Comparison of ENCODE assay signal across 1 cellular context in genomic region chr19:48113190-48113917, GRCh38.
TF ChIP-seq lines count a peak whose summit lies in the region.

No MANE protein-coding gene starts in this region.

TF ChIP-seq in H1, 55 proteins besides CTCF, POLR2A, EP300 and RAD21:
- no peak for TF ChIP-seq RXRA (IDR thresholded peaks at IDR 0.05; ENCODE audit: insufficient read depth, low read depth, low read length)
- no peak for TF ChIP-seq CEBPB (IDR thresholded peaks at IDR 0.05; ENCODE audit: low read depth, low read length)
- TF ChIP-seq CBX5 (IDR thresholded peaks at IDR 0.05; ENCODE audit: low read depth, low read length) = no peak
- TF ChIP-seq CHD2 (IDR thresholded peaks at IDR 0.05; ENCODE audit: low read length) = no peak
- TF ChIP-seq SUZ12 (IDR thresholded peaks at IDR 0.05; ENCODE audit: low read length) = no peak
- no peak for TF ChIP-seq TBP (IDR thresholded peaks at IDR 0.05; ENCODE audit: low read depth, low read length)
- TF ChIP-seq EZH2 (IDR thresholded peaks at IDR 0.05; ENCODE audit: low read depth, low read length, severe bottlenecking) = no peak
- TF ChIP-seq JUN (IDR thresholded peaks at IDR 0.05; ENCODE audit: low read depth, low read length) = no peak
- no peak for TF ChIP-seq SRF (IDR thresholded peaks at IDR 0.05; ENCODE audit: low read depth, low read length)
- TF ChIP-seq NRF1 (IDR thresholded peaks at IDR 0.05; ENCODE audit: low read depth, low read length) = no peak
- TF ChIP-seq, protein P1, sequence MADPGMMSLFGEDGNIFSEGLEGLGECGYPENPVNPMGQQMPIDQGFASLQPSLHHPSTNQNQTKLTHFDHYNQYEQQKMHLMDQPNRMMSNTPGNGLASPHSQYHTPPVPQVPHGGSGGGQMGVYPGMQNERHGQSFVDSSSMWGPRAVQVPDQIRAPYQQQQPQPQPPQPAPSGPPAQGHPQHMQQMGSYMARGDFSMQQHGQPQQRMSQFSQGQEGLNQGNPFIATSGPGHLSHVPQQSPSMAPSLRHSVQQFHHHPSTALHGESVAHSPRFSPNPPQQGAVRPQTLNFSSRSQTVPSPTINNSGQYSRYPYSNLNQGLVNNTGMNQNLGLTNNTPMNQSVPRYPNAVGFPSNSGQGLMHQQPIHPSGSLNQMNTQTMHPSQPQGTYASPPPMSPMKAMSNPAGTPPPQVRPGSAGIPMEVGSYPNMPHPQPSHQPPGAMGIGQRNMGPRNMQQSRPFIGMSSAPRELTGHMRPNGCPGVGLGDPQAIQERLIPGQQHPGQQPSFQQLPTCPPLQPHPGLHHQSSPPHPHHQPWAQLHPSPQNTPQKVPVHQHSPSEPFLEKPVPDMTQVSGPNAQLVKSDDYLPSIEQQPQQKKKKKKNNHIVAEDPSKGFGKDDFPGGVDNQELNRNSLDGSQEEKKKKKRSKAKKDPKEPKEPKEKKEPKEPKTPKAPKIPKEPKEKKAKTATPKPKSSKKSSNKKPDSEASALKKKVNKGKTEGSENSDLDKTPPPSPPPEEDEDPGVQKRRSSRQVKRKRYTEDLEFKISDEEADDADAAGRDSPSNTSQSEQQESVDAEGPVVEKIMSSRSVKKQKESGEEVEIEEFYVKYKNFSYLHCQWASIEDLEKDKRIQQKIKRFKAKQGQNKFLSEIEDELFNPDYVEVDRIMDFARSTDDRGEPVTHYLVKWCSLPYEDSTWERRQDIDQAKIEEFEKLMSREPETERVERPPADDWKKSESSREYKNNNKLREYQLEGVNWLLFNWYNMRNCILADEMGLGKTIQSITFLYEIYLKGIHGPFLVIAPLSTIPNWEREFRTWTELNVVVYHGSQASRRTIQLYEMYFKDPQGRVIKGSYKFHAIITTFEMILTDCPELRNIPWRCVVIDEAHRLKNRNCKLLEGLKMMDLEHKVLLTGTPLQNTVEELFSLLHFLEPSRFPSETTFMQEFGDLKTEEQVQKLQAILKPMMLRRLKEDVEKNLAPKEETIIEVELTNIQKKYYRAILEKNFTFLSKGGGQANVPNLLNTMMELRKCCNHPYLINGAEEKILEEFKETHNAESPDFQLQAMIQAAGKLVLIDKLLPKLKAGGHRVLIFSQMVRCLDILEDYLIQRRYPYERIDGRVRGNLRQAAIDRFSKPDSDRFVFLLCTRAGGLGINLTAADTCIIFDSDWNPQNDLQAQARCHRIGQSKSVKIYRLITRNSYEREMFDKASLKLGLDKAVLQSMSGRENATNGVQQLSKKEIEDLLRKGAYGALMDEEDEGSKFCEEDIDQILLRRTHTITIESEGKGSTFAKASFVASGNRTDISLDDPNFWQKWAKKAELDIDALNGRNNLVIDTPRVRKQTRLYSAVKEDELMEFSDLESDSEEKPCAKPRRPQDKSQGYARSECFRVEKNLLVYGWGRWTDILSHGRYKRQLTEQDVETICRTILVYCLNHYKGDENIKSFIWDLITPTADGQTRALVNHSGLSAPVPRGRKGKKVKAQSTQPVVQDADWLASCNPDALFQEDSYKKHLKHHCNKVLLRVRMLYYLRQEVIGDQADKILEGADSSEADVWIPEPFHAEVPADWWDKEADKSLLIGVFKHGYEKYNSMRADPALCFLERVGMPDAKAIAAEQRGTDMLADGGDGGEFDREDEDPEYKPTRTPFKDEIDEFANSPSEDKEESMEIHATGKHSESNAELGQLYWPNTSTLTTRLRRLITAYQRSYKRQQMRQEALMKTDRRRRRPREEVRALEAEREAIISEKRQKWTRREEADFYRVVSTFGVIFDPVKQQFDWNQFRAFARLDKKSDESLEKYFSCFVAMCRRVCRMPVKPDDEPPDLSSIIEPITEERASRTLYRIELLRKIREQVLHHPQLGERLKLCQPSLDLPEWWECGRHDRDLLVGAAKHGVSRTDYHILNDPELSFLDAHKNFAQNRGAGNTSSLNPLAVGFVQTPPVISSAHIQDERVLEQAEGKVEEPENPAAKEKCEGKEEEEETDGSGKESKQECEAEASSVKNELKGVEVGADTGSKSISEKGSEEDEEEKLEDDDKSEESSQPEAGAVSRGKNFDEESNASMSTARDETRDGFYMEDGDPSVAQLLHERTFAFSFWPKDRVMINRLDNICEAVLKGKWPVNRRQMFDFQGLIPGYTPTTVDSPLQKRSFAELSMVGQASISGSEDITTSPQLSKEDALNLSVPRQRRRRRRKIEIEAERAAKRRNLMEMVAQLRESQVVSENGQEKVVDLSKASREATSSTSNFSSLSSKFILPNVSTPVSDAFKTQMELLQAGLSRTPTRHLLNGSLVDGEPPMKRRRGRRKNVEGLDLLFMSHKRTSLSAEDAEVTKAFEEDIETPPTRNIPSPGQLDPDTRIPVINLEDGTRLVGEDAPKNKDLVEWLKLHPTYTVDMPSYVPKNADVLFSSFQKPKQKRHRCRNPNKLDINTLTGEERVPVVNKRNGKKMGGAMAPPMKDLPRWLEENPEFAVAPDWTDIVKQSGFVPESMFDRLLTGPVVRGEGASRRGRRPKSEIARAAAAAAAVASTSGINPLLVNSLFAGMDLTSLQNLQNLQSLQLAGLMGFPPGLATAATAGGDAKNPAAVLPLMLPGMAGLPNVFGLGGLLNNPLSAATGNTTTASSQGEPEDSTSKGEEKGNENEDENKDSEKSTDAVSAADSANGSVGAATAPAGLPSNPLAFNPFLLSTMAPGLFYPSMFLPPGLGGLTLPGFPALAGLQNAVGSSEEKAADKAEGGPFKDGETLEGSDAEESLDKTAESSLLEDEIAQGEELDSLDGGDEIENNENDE (IDR thresholded peaks at IDR 0.05; ENCODE audit: insufficient replicate concordance, low read length) = no peak
- TF ChIP-seq TAF7 (optimal IDR thresholded peaks at IDR 0.05; ENCODE audit: borderline replicate concordance, low read depth, low read length) = no peak
- no peak for TF ChIP-seq SP4 (IDR thresholded peaks at IDR 0.05; ENCODE audit: low read length)
- TF ChIP-seq BACH1 (IDR thresholded peaks at IDR 0.05; ENCODE audit: low read length) = no peak
- TF ChIP-seq KDM1A (IDR thresholded peaks at IDR 0.05; ENCODE audit: borderline replicate concordance, low read length) = no peak
- TF ChIP-seq RNF2 (IDR thresholded peaks at IDR 0.05; ENCODE audit: borderline replicate concordance, low read depth, low read length, missing control alignments, poor library complexity, severe bottlenecking) = no peak
TF ChIP-seq in H1: peak in this region for 0.
